Comparison of ENCODE assay signal across 17 cellular contexts in the genomic region with DNA sequence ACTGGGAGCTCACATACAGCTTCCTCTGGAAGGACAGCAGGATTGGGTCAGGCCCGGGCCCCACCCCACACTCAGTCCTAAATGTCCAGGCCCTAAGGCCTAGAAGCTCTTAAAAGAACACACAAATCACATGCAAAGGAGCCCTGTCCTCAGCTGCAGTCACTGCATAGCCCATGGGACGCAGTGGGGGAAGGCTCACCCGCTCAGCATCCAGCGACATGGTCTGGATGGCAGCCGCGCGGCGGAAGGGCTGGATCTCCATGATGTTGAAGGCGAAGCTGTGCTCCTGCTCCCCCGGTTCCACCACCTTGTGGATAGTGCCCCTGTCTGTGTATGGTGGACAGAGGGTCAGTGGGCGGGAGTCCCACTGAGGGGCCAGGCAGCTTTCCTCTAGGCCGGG. TPM values are rescaled to one million over a fixed set of nuclear protein-coding genes. Genes with fewer than 3 reads are reported as not detected.
DNase-seq lines count a peak whose midpoint lies in the region; ATAC-seq and TF ChIP-seq lines count a peak whose summit lies in the region.
"Had no signal": no experiment of that assay in that cellular context is flagged by ENCODE, and none has a peak within 500 bp of the region (broad histone marks: within the 10 kb centered on the region; RNA-seq: fewer than 3 reads in every experiment).

No MANE protein-coding gene starts in this region.

- 92% methylated on average over 12 of the region's 12 CpGs for WGBS in right cardiac atrium
- 75 to 80% methylated on average over 11 of the region's 12 CpGs for WGBS in tibial nerve, 2 donors

- H3K27me3 Mint-ChIP-seq in nephron progenitor cell (ENCODE audit: low read depth, poor library complexity) = peaks cover 6% of the 10 kb centered on the region

- TF ChIP-seq POLR2A in tibial nerve (IDR thresholded peaks at IDR 0.05) = no peak

- TF ChIP-seq EP300 in tibial nerve (IDR thresholded peaks at IDR 0.05) = no peak

- H3K27me3 ChIP-seq in right cardiac atrium (ENCODE audit: control insufficient read depth, insufficient read depth) = no peaks in the 10 kb centered on the region
- H3K27me3 ChIP-seq in tibial nerve = no peaks in the 10 kb centered on the region
- H3K27me3 ChIP-seq: BLaER1 treated with 17β-estradiol and CSF1 and Interleukin-3, amounts not matched to agents 10 nM and 100 nM; MG63 had no signal

- H3K4me1 Mint-ChIP-seq in nephron progenitor cell = peaks cover 30% of the 10 kb centered on the region

- peak in 2 of 3 donors; percentile 26 to 28 for DNase-seq in right cardiac atrium
- DNase-seq in Right ventricle myocardium inferior (ENCODE audit: missing footprints) = no peak
- peak; percentile 23 for DNase-seq in NCI-H526 treated with DMSO at 0.1 percent for 48 hours (lab: John Stamatoyannopoulos, UW)
- DNase-seq in nephron progenitor cell = no peak
- no peak for DNase-seq in tibial nerve (ENCODE audit: low spot score in 2 of 2)
- DNase-seq in activated effector memory CD4-positive, alpha-beta T cell treated with Interleukin-2 at 50 U/mL for 16 hours = no peak
- no peak for DNase-seq in NOMO-1 (lab: John Stamatoyannopoulos, UW; ENCODE audit: unreplicated experiment in 2 of 2)
- DNase-seq: CD8-positive, alpha-beta memory T cell; DND-41; MG63; NCI-H1092; NCI-H1694; NCI-H510A treated with DMSO at 0.1 percent for 48 hours; SIG-M5 had no signal

- H3K9me3 Mint-ChIP-seq in nephron progenitor cell = no peaks in the 10 kb centered on the region
- H3K9me3 Mint-ChIP-seq: CD8-positive, alpha-beta memory T cell; GM23338 had no signal

- H3K9me3 ChIP-seq in right cardiac atrium (ENCODE audit: control insufficient read depth, low read length) = no peaks in the 10 kb centered on the region
- no peaks in the 10 kb centered on the region for H3K9me3 ChIP-seq in tibial nerve
- H3K9me3 ChIP-seq: BLaER1 treated with 17β-estradiol and CSF1 and Interleukin-3, amounts not matched to agents 10 nM and 100 nM; MG63 had no signal

- no peak overlapping the region for H3K4me3 Mint-ChIP-seq in nephron progenitor cell
- H3K4me3 Mint-ChIP-seq: CD8-positive, alpha-beta memory T cell; GM23338 had no signal

- H3K4me1 ChIP-seq in right cardiac atrium (ENCODE audit: control insufficient read depth, insufficient read depth, low read length) (no peaks in the 10 kb centered on the region), tibial nerve (peaks cover 0 to 77% (median 20%) of the 10 kb centered on the region in 4 donors)

- H3K4me3 ChIP-seq in right cardiac atrium (ENCODE audit: low read length) (no peak overlapping the region), tibial nerve (no peak overlapping the region)
- H3K4me3 ChIP-seq: BLaER1 treated with 17β-estradiol and CSF1 and Interleukin-3, amounts not matched to agents 10 nM and 100 nM; GM23338; MG63 had no signal

- intact Hi-C loops in right cardiac atrium (cut with DNase I) (no loop called here), Right ventricle myocardium inferior (cut with DNase I) (no loop called here)

- H3K27ac ChIP-seq in right cardiac atrium (ENCODE audit: low read length) (no peak overlapping the region), tibial nerve (peak overlapping the region in 3 of 4 donors; percentile 9 to 91 (median 24))

- H3K36me3 ChIP-seq in tibial nerve = peaks cover 0 to 71% (median 0%) of the 10 kb centered on the region in 3 donors

- no peak for TF ChIP-seq CTCF in nephron progenitor cell (IDR thresholded peaks at IDR 0.05)
- no peak for TF ChIP-seq CTCF in tibial nerve (IDR thresholded peaks at IDR 0.05)

- ATAC-seq in right cardiac atrium = no peak
- ATAC-seq in Right ventricle myocardium inferior = no peak
- no peak for ATAC-seq in GM21723 (IDR thresholded peaks at IDR 0.05; ENCODE audit: unreplicated experiment)
- ATAC-seq: GM23338 had no signal

- H3K27ac Mint-ChIP-seq in nephron progenitor cell = peak overlapping the region; percentile 80
- H3K27ac Mint-ChIP-seq: GM23338 had no signal

- peaks cover 21% of the 10 kb centered on the region for H3K36me3 Mint-ChIP-seq in nephron progenitor cell (ENCODE audit: low read depth)

RNA-seq across cellular contexts. Expression of a gene that starts 22.1 kb away (rescaled TPM):
- total RNA-seq in right cardiac atrium (1 to 10 TPM; 1.7 to 3.3 (median 2.2) TPM), Right ventricle myocardium inferior (1.6 TPM), tibial nerve (10 to 100 TPM; 31.8 to 35.6 (median 33.8) TPM)
- polyA plus RNA-seq in right cardiac atrium = 1.8 TPM

RNA-seq across cellular contexts. Expression of a gene that starts 44.2 kb away (rescaled TPM):
- 1 to 10 TPM; 1.1 to 1.7 (median 1.3) TPM for total RNA-seq in right cardiac atrium
- 0.66 TPM for polyA plus RNA-seq in right cardiac atrium
- total RNA-seq in Right ventricle myocardium inferior = 0.24 TPM
- total RNA-seq in tibial nerve = 1 to 10 TPM; 2.4 to 5.7 (median 4.1) TPM
- total RNA-seq: CD8-positive, alpha-beta memory T cell had no signal
- polyA plus RNA-seq: CD8-positive, alpha-beta memory T cell had no signal

RNA-seq across cellular contexts. Expression of a gene that starts 49.3 kb away (rescaled TPM):
- 10 to 100 TPM; 35.8 to 59.3 (median 49.8) TPM for total RNA-seq in right cardiac atrium
- polyA plus RNA-seq in right cardiac atrium = 49.0 TPM
- total RNA-seq in Right ventricle myocardium inferior = 47.7 TPM
- total RNA-seq in tibial nerve = 10 to 100 TPM; 27.3 to 66.0 (median 40.4) TPM

Comparison
In these comparisons a context has a peak if more than half of its experiments do, and no peak if none do; other contexts are left out.
1. DNase-seq: peak in right cardiac atrium (2 of 3) and NCI-H526 treated with DMSO at 0.1 percent for 48 hours (single experiment); none in Right ventricle myocardium inferior (single experiment), nephron progenitor cell (single experiment), tibial nerve (0 of 2), activated effector memory CD4-positive, alpha-beta T cell treated with Interleukin-2 at 50 U/mL for 16 hours (single experiment) and NOMO-1 (0 of 2).
2. RNA of a gene that starts 22.1 kb away (total RNA-seq): 31.8 to 35.6 TPM in tibial nerve; 1.7 to 3.3 TPM in right cardiac atrium and 1.6 TPM in Right ventricle myocardium inferior (single experiment); every median in the first group is over 4 times any median in the second.